ENCODE assay signal across 12 cellular contexts in the genomic region with DNA sequence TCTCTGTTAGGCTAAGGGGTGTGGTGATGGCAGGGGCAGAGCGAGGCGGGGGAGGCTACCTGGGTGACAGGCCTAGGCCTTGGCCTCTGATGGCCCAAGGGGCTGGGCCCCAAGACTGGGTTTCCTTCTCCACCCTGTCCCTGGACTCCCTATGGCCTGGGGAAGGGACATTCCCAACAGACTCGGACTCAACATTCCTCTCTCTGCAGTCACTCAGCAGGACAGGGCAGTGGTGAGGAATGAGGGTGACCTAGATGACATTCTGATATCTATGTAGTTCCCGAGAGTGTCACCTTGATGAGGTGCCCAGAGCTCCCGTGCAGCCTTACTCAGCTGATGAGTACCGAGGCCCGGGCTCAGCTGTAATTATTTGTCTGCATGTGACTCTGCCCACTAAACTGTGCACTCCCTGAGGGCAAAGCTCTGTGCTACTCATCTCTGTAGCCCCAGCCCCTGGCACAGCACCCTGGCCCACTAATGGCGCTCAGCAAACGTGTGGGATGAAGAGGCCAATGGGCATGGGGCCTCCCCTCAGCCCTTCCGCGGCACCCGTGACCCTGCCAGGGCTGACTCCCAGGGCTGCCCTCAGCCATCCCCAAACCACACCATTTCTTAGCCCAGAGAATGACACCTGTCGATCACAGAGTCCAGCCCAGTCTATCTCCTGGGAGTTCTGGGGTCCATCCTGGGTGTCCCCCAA. TPM values are rescaled to one million over a fixed set of nuclear protein-coding genes. Genes with fewer than 3 reads are reported as not detected.
DNase-seq lines count a peak whose midpoint lies in the region; ATAC-seq, FAIRE-seq and TF ChIP-seq lines count a peak whose summit lies in the region.
"Had no signal": no experiment of that assay in that cellular context is flagged by ENCODE, and none has a peak within 500 bp of the region (broad histone marks: within the 10 kb centered on the region; RNA-seq: fewer than 3 reads in every experiment).

No MANE protein-coding gene starts in this region.

- no peak overlapping the region for H3K9ac ChIP-seq in parathyroid adenoma

- H3K27me3 ChIP-seq in CD8-positive, alpha-beta memory T cell (ENCODE audit: insufficient read depth, low read length, poor library complexity, severe bottlenecking) = no peaks in the 10 kb centered on the region
- H3K27me3 ChIP-seq in foreskin keratinocyte = no peaks in the 10 kb centered on the region
- no peaks in the 10 kb centered on the region for H3K27me3 ChIP-seq in parathyroid adenoma (ENCODE audit: control insufficient read depth, insufficient read depth, low read length)
- H3K27me3 ChIP-seq in SJCRH30 = no peaks in the 10 kb centered on the region

- no peak overlapping the region for H3K27ac ChIP-seq in CD8-positive, alpha-beta memory T cell (ENCODE audit: low read depth, low read length)
- H3K27ac ChIP-seq in foreskin keratinocyte = no peak overlapping the region
- H3K27ac ChIP-seq in parathyroid adenoma = no peak overlapping the region
- H3K27ac ChIP-seq in SJCRH30 = no peak overlapping the region

- no peak overlapping the region for H3K4me2 ChIP-seq in parathyroid adenoma (ENCODE audit: low read length)

- no peaks in the 10 kb centered on the region for H3K4me1 ChIP-seq in CD8-positive, alpha-beta memory T cell (ENCODE audit: insufficient read depth, low read length)
- H3K4me1 ChIP-seq in foreskin keratinocyte = peaks cover 26% of the 10 kb centered on the region
- peaks cover 2% of the 10 kb centered on the region for H3K4me1 ChIP-seq in parathyroid adenoma
- H3K4me1 ChIP-seq in SJCRH30 = peaks cover 22% of the 10 kb centered on the region

- ATAC-seq in foreskin keratinocyte = peak; percentile 16
- ATAC-seq in HG03457 (IDR thresholded peaks at IDR 0.05; ENCODE audit: unreplicated experiment) = no peak
- ATAC-seq: activated naive CD4-positive, alpha-beta T cell treated with anti-CD3 and anti-CD28 coated beads, Interleukin-2, amount 50 U/mL, for 72 hours had no signal

- no peak for TF ChIP-seq POLR2A in GM12892 (IDR thresholded peaks at IDR 0.05; ENCODE audit: low read depth, low read length)

- TF ChIP-seq CTCF in foreskin keratinocyte (conservative IDR thresholded peaks at IDR 0.05) (no peak), parathyroid adenoma (IDR thresholded peaks at IDR 0.05) (no peak)

- peak overlapping the region; percentile 14 for H2AFZ ChIP-seq in parathyroid adenoma

- no peak for FAIRE-seq in RCC 7860 (lab: Jason Lieb, UNC)
- no peak for FAIRE-seq in GM12892 (lab: Jason Lieb, UNC)

- POLR2A ChIA-PET in CD8-positive, alpha-beta memory T cell (lab: Charles Lee) = no interaction called here

- H3K79me2 ChIP-seq in parathyroid adenoma = no peaks in the 10 kb centered on the region

- H3K4me1 Mint-ChIP-seq in CD8-positive, alpha-beta memory T cell = peaks cover 3 to 14% (median 6%) of the 10 kb centered on the region in 3 donors

- DNase-seq in CD8-positive, alpha-beta memory T cell = no peak
- peak; percentile 82 for DNase-seq in RCC 7860 (ENCODE audit: low spot score)
- DNase-seq in foreskin keratinocyte = peak in 1 of 2 donors; percentile 40
- DNase-seq in GM12892 (ENCODE audit: insufficient read length) = no peak
- DNase-seq in SJCRH30 = no peak
- no peak for DNase-seq in stimulated activated CD4-positive, alpha-beta T cell treated with anti-CD3 and anti-CD28 coated beads, Interleukin-4, amount 100 ng/mL, for 1 hour
- DNase-seq: activated CD4-positive, CD25-positive, alpha-beta regulatory T cell treated with anti-CD3 and anti-CD28 coated beads, Interleukin-2, amount 50 U/mL, for 72 hours; NCI-H1105 treated with DMSO at 0.1 percent for 48 hours had no signal

- no peak overlapping the region for H3K27ac Mint-ChIP-seq in CD8-positive, alpha-beta memory T cell
- H3K27ac Mint-ChIP-seq: activated naive CD4-positive, alpha-beta T cell treated with anti-CD3 and anti-CD28 coated beads, Interleukin-2, amount 50 U/mL, for 72 hours had no signal

- H3K4me3 ChIP-seq in CD8-positive, alpha-beta memory T cell (ENCODE audit: low read length) = no peak overlapping the region
- H3K4me3 ChIP-seq in parathyroid adenoma (ENCODE audit: low read depth, low read length) = no peak overlapping the region
- H3K4me3 ChIP-seq in SJCRH30 = no peak overlapping the region

- H3K9me3 Mint-ChIP-seq in CD8-positive, alpha-beta memory T cell = no peaks in the 10 kb centered on the region
- H3K9me3 Mint-ChIP-seq: activated naive CD4-positive, alpha-beta T cell treated with anti-CD3 and anti-CD28 coated beads, Interleukin-2, amount 50 U/mL, for 72 hours; CD14-positive monocyte had no signal

- H3K27me3 Mint-ChIP-seq in CD8-positive, alpha-beta memory T cell = peaks cover 0 to 4% of the 10 kb centered on the region in 2 donors

- peaks cover 0 to 2% (median 0%) of the 10 kb centered on the region in 3 donors for H3K36me3 Mint-ChIP-seq in CD8-positive, alpha-beta memory T cell
- H3K36me3 Mint-ChIP-seq: activated naive CD4-positive, alpha-beta T cell treated with anti-CD3 and anti-CD28 coated beads, Interleukin-2, amount 50 U/mL, for 72 hours; CD14-positive monocyte had no signal

- CTCF ChIA-PET in CD8-positive, alpha-beta memory T cell (lab: Charles Lee) = interaction anchor here (2.6 to 9.7 kb wide), 2 partner anchors 20 to 68 kb away, joined by 9 to 315 read pairs; partner anchors contain the start of gene HEXIM1

- H3K9me3 ChIP-seq in CD8-positive, alpha-beta memory T cell (ENCODE audit: low read length) = no peaks in the 10 kb centered on the region
- H3K9me3 ChIP-seq in parathyroid adenoma (ENCODE audit: control insufficient read depth, low read length) (no peaks in the 10 kb centered on the region), SJCRH30 (replicated peaks) (no peaks in the 10 kb centered on the region)

- peak overlapping the region in 4 of 7 donors; percentile 24 to 92 (median 64) for H3K4me3 Mint-ChIP-seq in CD8-positive, alpha-beta memory T cell

- H3K36me3 ChIP-seq in CD8-positive, alpha-beta memory T cell (ENCODE audit: insufficient read depth, low read length) = no peaks in the 10 kb centered on the region
- H3K36me3 ChIP-seq in parathyroid adenoma (ENCODE audit: control insufficient read depth, insufficient read depth, low read length) (no peaks in the 10 kb centered on the region), SJCRH30 (no peaks in the 10 kb centered on the region)

RNA-seq across cellular contexts. Expression of gene PLCD3, which starts 2.2 kb away (rescaled TPM):
- 1 to 10 TPM; 5.5 to 7.2 TPM for total RNA-seq in CD8-positive, alpha-beta memory T cell
- 1.1 TPM for polyA plus RNA-seq in CD8-positive, alpha-beta memory T cell
- total RNA-seq in foreskin keratinocyte = 60.8 and 63.6 TPM in 2 replicates
- 85.8 and 97.4 TPM in 2 replicates for polyA plus RNA-seq in foreskin keratinocyte
- 0.17 TPM for polyA plus RNA-seq in GM12892 (2012; ENCODE audit: missing spikeins)
- total RNA-seq in SJCRH30 (2014; rRNA removed; shearing (Covaris generic)) = 5.8 and 8.2 TPM in 2 replicates

RNA-seq across cellular contexts. Expression of gene ACBD4, which starts 5.4 kb away (rescaled TPM):
- 1 to 10 TPM; 8.8 to 9.7 TPM for total RNA-seq in CD8-positive, alpha-beta memory T cell
- 15.0 TPM for polyA plus RNA-seq in CD8-positive, alpha-beta memory T cell
- total RNA-seq in foreskin keratinocyte = 4.3 and 4.4 TPM in 2 replicates
- 4.5 TPM in 2 replicates for polyA plus RNA-seq in foreskin keratinocyte
- polyA plus RNA-seq in GM12892 (2012; ENCODE audit: missing spikeins) = 6.1 TPM
- total RNA-seq in SJCRH30 (2014; rRNA removed; shearing (Covaris generic)) = 0.33 and 0.61 TPM in 2 replicates

RNA-seq across cellular contexts. Expression of gene HEXIM1, which starts 18.2 kb away (rescaled TPM):
- total RNA-seq in CD8-positive, alpha-beta memory T cell = 10 to 100 TPM; 48.3 to 51.1 TPM
- polyA plus RNA-seq in CD8-positive, alpha-beta memory T cell = 5.6 TPM
- 23.0 and 25.6 TPM in 2 replicates for total RNA-seq in foreskin keratinocyte
- 26.7 and 27.9 TPM in 2 replicates for polyA plus RNA-seq in foreskin keratinocyte
- polyA plus RNA-seq in GM12892 (2012; ENCODE audit: missing spikeins) = 11.4 TPM
- 9.7 and 10.5 TPM in 2 replicates for total RNA-seq in SJCRH30 (2014; rRNA removed; shearing (Covaris generic))

RNA-seq across cellular contexts. Expression of gene HEXIM2, which starts 31.6 kb away (rescaled TPM):
- 1 to 10 TPM; 7.7 to 9.3 TPM for total RNA-seq in CD8-positive, alpha-beta memory T cell
- polyA plus RNA-seq in CD8-positive, alpha-beta memory T cell = 4.0 TPM
- total RNA-seq in foreskin keratinocyte = 3.7 and 5.3 TPM in 2 replicates
- polyA plus RNA-seq in foreskin keratinocyte = 5.7 and 6.3 TPM in 2 replicates
- polyA plus RNA-seq in GM12892 (2012; ENCODE audit: missing spikeins) = 4.4 TPM
- 6.2 and 6.3 TPM in 2 replicates for total RNA-seq in SJCRH30 (2014; rRNA removed; shearing (Covaris generic))
